ENCODE assay signal across 1 cellular context in the genomic region with DNA sequence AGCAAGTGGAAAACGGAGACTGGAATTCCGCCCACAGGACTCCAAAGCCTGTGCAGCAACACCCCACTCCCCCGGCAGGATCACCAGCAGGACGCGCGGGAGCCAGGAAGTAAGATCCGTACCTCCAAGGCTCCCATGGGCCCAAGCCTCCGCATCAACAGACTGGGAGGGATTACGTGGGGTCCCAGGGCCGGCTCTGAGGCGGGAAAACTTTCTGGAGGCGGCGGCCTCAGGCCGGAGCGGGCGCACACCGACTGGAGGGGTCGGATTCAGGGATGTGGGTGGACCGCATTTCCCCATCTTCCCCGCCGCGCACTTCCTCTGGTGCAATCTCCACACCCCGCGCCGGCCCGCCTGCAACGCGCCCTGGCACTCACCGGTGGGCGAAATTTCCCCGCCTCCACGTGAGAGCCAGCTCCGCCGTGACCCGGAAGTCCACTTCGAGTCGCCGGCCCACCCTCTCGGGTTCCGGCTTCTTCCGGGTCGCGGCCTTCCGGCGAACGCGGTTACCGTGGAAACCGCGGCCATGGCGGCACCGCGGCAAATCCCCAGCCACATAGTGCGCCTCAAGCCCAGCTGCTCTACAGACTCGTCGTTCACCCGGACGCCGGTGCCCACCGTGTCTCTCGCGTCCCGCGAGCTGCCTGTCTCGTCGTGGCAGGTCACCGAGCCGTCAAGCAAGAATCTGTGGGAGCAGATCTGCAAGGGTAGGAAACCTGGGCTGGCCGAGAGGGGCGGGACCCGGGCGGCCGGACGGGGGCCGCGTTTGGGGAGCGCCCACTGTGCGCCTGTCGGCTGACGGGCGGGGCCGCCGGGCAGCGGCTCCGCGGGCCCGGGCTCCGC.
A peak's percentile ranks its signal among the peaks of the same experiment; 100 is the strongest.
TF ChIP-seq lines count a peak whose summit lies in the region.

A gene with protein sequence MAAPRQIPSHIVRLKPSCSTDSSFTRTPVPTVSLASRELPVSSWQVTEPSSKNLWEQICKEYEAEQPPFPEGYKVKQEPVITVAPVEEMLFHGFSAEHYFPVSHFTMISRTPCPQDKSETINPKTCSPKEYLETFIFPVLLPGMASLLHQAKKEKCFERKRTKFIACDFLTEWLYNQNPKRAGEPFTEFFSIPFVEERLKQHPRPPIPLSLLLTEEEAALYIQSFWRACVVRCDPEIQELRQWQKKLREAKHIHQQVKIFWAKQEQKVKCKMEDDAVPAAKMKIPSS (plus strand): TSS at position 491 of the 843 bp plus-strand sequence. CDS start 36 bp downstream, at position 527.
A gene with protein sequence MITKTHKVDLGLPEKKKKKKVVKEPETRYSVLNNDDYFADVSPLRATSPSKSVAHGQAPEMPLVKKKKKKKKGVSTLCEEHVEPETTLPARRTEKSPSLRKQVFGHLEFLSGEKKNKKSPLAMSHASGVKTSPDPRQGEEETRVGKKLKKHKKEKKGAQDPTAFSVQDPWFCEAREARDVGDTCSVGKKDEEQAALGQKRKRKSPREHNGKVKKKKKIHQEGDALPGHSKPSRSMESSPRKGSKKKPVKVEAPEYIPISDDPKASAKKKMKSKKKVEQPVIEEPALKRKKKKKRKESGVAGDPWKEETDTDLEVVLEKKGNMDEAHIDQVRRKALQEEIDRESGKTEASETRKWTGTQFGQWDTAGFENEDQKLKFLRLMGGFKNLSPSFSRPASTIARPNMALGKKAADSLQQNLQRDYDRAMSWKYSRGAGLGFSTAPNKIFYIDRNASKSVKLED (minus strand): TSS at position 447 of the 843 bp plus-strand sequence. CDS start 3,192 bp downstream, outside the sequence.

TF ChIP-seq in H1, 55 proteins besides CTCF, POLR2A, EP300 and RAD21:
- TF ChIP-seq SAP30 (IDR thresholded peaks at IDR 0.05; ENCODE audit: insufficient read depth, insufficient replicate concordance, low read length) (peak; percentile 64), SIN3A (conservative IDR thresholded peaks at IDR 0.05 in 1 of 2, IDR thresholded peaks at IDR 0.05 in 1 of 2; ENCODE audit: low read depth in 1 of 2, low read length in 2 of 2) (peak; percentile 77 to 98; a peak in 3 of 4 replicates), CREB1 (IDR thresholded peaks at IDR 0.05) (peak; percentile 7; the same call in 1 of the 2 replicates), TBP (IDR thresholded peaks at IDR 0.05; ENCODE audit: low read depth, low read length) (peak; percentile 35; the same call in 1 of the 2 replicates), EZH2 (IDR thresholded peaks at IDR 0.05; ENCODE audit: low read depth, low read length, severe bottlenecking) (no peak), TAF7 (optimal IDR thresholded peaks at IDR 0.05; ENCODE audit: borderline replicate concordance, low read depth, low read length) (peak; percentile 7), ASH2L (IDR thresholded peaks at IDR 0.05; ENCODE audit: low read length) (peak; percentile 72), TEAD4 (IDR thresholded peaks at IDR 0.05; ENCODE audit: low read depth, low read length) (0 out of 2 replicates have a peak, but pooled peaks have one; percentile 23), HDAC2 (IDR thresholded peaks at IDR 0.05; ENCODE audit: borderline replicate concordance in 1 of 2, low read depth in 2 of 2, low read length in 2 of 2) (peak; percentile 45 to 98; a peak in 2 of 4 replicates), KDM4A (IDR thresholded peaks at IDR 0.05; ENCODE audit: low read depth, low read length, severe bottlenecking) (peak; percentile 81), SP2 (IDR thresholded peaks at IDR 0.05; ENCODE audit: low read length) (no peak), GABPA (IDR thresholded peaks at IDR 0.05; ENCODE audit: borderline replicate concordance, insufficient read depth, low read length) (peak; percentile 95), RBBP5 (IDR thresholded peaks at IDR 0.05; ENCODE audit: borderline replicate concordance, low read depth, low read length) (peak; percentile 92), POLR2AphosphoS5 (IDR thresholded peaks at IDR 0.05; ENCODE audit: low read depth, low read length) (peak; percentile 82; the same call in 1 of the 2 replicates), SUZ12 (IDR thresholded peaks at IDR 0.05; ENCODE audit: low read length) (0 out of 2 replicates have a peak, but pooled peaks have one; percentile 28), PHF8 (conservative IDR thresholded peaks at IDR 0.05; ENCODE audit: low read depth, low read length) (peak; percentile 85), TAF1 (IDR thresholded peaks at IDR 0.05; ENCODE audit: low read depth, low read length) (peak; percentile 64; the same call in 1 of the 2 replicates), SIX5 (IDR thresholded peaks at IDR 0.05; ENCODE audit: low read depth, low read length) (no peak; the same call in 1 of the 2 replicates), CHD2 (IDR thresholded peaks at IDR 0.05; ENCODE audit: low read length) (peak; percentile 74), POU5F1 (IDR thresholded peaks at IDR 0.05; ENCODE audit: low read depth, low read length) (no peak), EGR1 (IDR thresholded peaks at IDR 0.05; ENCODE audit: borderline replicate concordance, low read depth, low read length) (no peak), YY1 (IDR thresholded peaks at IDR 0.05; ENCODE audit: low read depth, low read length) (peak; percentile 94)
- TF ChIP-seq, protein P1, sequence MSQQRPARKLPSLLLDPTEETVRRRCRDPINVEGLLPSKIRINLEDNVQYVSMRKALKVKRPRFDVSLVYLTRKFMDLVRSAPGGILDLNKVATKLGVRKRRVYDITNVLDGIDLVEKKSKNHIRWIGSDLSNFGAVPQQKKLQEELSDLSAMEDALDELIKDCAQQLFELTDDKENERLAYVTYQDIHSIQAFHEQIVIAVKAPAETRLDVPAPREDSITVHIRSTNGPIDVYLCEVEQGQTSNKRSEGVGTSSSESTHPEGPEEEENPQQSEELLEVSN (IDR thresholded peaks at IDR 0.05) = peak; percentile 70; the same call in 1 of the 2 replicates
- TF ChIP-seq, protein P2, sequence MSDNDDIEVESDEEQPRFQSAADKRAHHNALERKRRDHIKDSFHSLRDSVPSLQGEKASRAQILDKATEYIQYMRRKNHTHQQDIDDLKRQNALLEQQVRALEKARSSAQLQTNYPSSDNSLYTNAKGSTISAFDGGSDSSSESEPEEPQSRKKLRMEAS (IDR thresholded peaks at IDR 0.05) = peak; percentile 87
